1 cellular context compared by ENCODE assay signal in the genomic region with DNA sequence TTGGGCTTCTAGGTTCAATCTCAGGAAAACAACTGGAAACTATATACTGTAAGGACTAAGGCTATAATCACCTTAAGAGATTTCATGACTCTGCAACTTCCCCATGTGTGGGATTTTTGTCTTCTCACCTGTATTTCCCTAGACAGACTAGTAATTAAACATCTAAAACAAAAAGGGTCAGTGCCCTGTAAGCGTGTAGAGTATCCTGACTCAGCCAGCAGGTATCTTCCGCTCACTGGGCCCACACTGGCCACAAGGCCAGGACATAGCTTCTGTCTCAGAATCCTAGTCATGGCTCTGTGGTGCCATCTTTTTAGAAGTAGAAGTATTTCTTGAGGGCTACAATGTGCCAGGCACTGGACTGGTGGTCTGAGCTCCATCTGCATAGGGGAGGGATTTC.
TF ChIP-seq lines count a peak whose summit lies in the region.

No MANE protein-coding gene starts in this region.

TF ChIP-seq in IMR-90, 13 proteins besides CTCF, POLR2A, EP300 and RAD21:
- no peak for TF ChIP-seq CEBPB (IDR thresholded peaks at IDR 0.05; ENCODE audit: low read depth, low read length)
TF ChIP-seq in IMR-90: peak in this region for 0.
